18 cellular contexts compared by ENCODE assay signal in the genomic region with DNA sequence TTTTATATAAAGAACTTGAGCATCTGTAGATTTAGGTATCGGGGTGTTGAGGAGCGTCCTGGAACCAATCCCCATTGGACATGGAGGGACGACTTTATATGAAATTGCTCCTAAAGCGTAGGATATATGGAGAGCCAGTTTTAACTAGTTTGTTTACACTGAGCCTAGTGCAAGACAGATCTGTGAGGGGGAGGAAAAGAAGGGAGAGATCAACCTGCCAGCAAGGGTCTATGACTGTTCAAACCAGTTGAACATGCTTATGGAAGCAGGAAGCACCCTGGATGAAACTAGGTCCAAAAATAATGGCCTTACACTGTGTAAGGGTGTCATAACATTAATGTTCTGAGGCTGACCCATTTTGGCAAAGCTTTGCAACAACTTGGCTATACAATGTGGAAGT. TPM values are rescaled to one million over a fixed set of nuclear protein-coding genes. Genes with fewer than 3 reads are reported as not detected.
DNase-seq lines count a peak whose midpoint lies in the region; ATAC-seq, FAIRE-seq and TF ChIP-seq lines count a peak whose summit lies in the region.
"Had no signal": no experiment of that assay in that cellular context is flagged by ENCODE, and none has a peak within 500 bp of the region (broad histone marks: within the 10 kb centered on the region; RNA-seq: fewer than 3 reads in every experiment).

No MANE protein-coding gene starts in this region.

- peak overlapping the region; percentile 21; the same call in 1 of the 2 replicates for H3K4me2 ChIP-seq in K562 (ENCODE audit: insufficient read depth, low read length)
- peak overlapping the region; percentile 61 for H3K4me2 ChIP-seq in hepatocyte

- peaks cover 17% of the 10 kb centered on the region for H3K4me1 Mint-ChIP-seq in nephron progenitor cell
- no peaks in the 10 kb centered on the region for H3K4me1 Mint-ChIP-seq in activated CD4-positive, alpha-beta memory T cell treated with anti-CD3 and anti-CD28 coated beads, Interleukin-2, amount 10 ng/mL, durations not matched to agents 7 days and 5 days

- H3K79me2 ChIP-seq in K562 (ENCODE audit: control insufficient read depth, insufficient read depth, low read length): no peaks in the 10 kb centered on the region
- no peaks in the 10 kb centered on the region for H3K79me2 ChIP-seq in hepatocyte

- H3K27me3 ChIP-seq in K562 (ENCODE audit: control insufficient read depth in 2 of 2, insufficient read depth in 2 of 2, low read length in 2 of 2) (no peaks in the 10 kb centered on the region), hepatocyte (no peaks in the 10 kb centered on the region), upper lobe of right lung (no peaks in the 10 kb centered on the region)

- TF ChIP-seq RAD21 in K562 (CRISPR knock-in tag; conservative IDR thresholded peaks at IDR 0.05 in 1 of 2, IDR thresholded peaks at IDR 0.05 in 1 of 2): no peak

- ATAC-seq in K562 (peak; percentile 42), upper lobe of right lung (no peak), HG03460 (IDR thresholded peaks at IDR 0.05; ENCODE audit: unreplicated experiment) (no peak)

- no peaks in the 10 kb centered on the region for H3K9me2 ChIP-seq in hepatocyte (replicated peaks; ENCODE audit: insufficient read depth)

- WGBS in K562 (ENCODE audit: insufficient coverage, low coverage, missing lambda C conversion rate): 72% methylated on average over 4 of the region's 4 CpGs
- WGBS in hepatocyte (ENCODE audit: low lambda C conversion rate, missing lambda C conversion rate): 56% methylated on average over 4 of the region's 4 CpGs

- H3K4me1 ChIP-seq in K562 (replicated peaks in 1 of 2; ENCODE audit: control insufficient read depth in 2 of 2, insufficient read depth in 2 of 2, low read length in 2 of 2) (peaks cover 7 to 37% of the 10 kb centered on the region in 2 experiments; a peak in 4 of 5 replicates), hepatocyte (ENCODE audit: insufficient read depth) (peaks cover 27% of the 10 kb centered on the region), upper lobe of right lung (peaks cover 29% of the 10 kb centered on the region)

- no peak overlapping the region for H3K9ac ChIP-seq in K562 (ENCODE audit: insufficient read depth in 1 of 2, low read depth in 2 of 2, low read length in 2 of 2)
- H3K9ac ChIP-seq: GM23248 had no signal

- intact Hi-C loops in K562 (cut with micrococcal nuclease): no loop called here
- intact Hi-C loops in upper lobe of right lung (cut with DNase I): no loop called here

- CTCF ChIA-PET in K562 (lab: Yijun Ruan, JAX; ENCODE audit: low intra/inter-chr PET ratio): no interaction called here
- CTCF ChIA-PET in activated CD4-positive, alpha-beta memory T cell treated with anti-CD3 and anti-CD28 coated beads, Interleukin-2, amount 10 ng/mL, durations not matched to agents 7 days and 5 days (lab: Charles Lee): no interaction called here

- peak; percentile 51 for FAIRE-seq in K562 (lab: Jason Lieb, UNC)
- FAIRE-seq: RCC 7860 had no signal

- no peak for TF ChIP-seq POLR2A in K562 (conservative IDR thresholded peaks at IDR 0.05)

- TF ChIP-seq CTCF in K562 (IDR thresholded peaks at IDR 0.05 in 2 of 3, conservative IDR thresholded peaks at IDR 0.05 in 1 of 3; ENCODE audit: insufficient read depth in 2 of 3, low read depth in 1 of 3, low read length in 3 of 3) (no peak), hepatocyte (IDR thresholded peaks at IDR 0.05; ENCODE audit: poor library complexity) (no peak), nephron progenitor cell (IDR thresholded peaks at IDR 0.05) (no peak), upper lobe of right lung (IDR thresholded peaks at IDR 0.05) (no peak)

- peak overlapping the region; percentile 50 for H3K27ac Mint-ChIP-seq in nephron progenitor cell
- H3K27ac Mint-ChIP-seq in activated CD4-positive, alpha-beta memory T cell treated with anti-CD3 and anti-CD28 coated beads, Interleukin-2, amount 10 ng/mL, durations not matched to agents 7 days and 5 days: no peak overlapping the region

- H3K9me3 ChIP-seq in K562 (replicated peaks; ENCODE audit: control insufficient read depth, insufficient read depth, low read depth, low read length): no peaks in the 10 kb centered on the region
- no peaks in the 10 kb centered on the region for H3K9me3 ChIP-seq in hepatocyte (ENCODE audit: low read depth)
- no peaks in the 10 kb centered on the region for H3K9me3 ChIP-seq in upper lobe of right lung

- TF ChIP-seq EP300 in K562 (IDR thresholded peaks at IDR 0.05; ENCODE audit: low read length): no peak

- H3K36me3 Mint-ChIP-seq in nephron progenitor cell (ENCODE audit: low read depth): no peaks in the 10 kb centered on the region
- no peaks in the 10 kb centered on the region for H3K36me3 Mint-ChIP-seq in activated CD4-positive, alpha-beta memory T cell treated with anti-CD3 and anti-CD28 coated beads, Interleukin-2, amount 10 ng/mL, durations not matched to agents 7 days and 5 days (ENCODE audit: low read depth)

- DNase-seq in K562 (ENCODE audit: extremely low read depth in 1 of 4, low spot score in 3 of 4): no peak
- DNase-seq in hepatocyte (ENCODE audit: low spot score): no peak
- no peak for DNase-seq in nephron progenitor cell
- DNase-seq in upper lobe of right lung: no peak
- no peak for DNase-seq in activated CD4-positive, alpha-beta T cell treated with anti-CD3 and anti-CD28 coated beads, Interleukin-2, amount 50 U/mL, for 4 hours
- DNase-seq in activated CD4-positive, alpha-beta memory T cell treated with anti-CD3 and anti-CD28 coated beads, Interleukin-2, amount 10 ng/mL, durations not matched to agents 7 days and 5 days: no peak
- DNase-seq: AML-193, GM23248, HCEC 1CT, NCI-H187, NCI-H2107, NCI-H510A, NCI-H748 treated with DMSO at 0.1 percent for 48 hours, Right ventricle myocardium superior had no signal

- H2AFZ ChIP-seq in K562 (ENCODE audit: low read depth, low read length) (peak overlapping the region; percentile 89), hepatocyte (no peak overlapping the region)
- H2AFZ ChIP-seq: GM23248 had no signal

- no TSS peak for BruUV-seq in K562 (replicated peaks; lab: Mats Ljungman, UMichigan)

- no peak overlapping the region for H3K4me3 Mint-ChIP-seq in nephron progenitor cell
- no peak overlapping the region for H3K4me3 Mint-ChIP-seq in activated CD4-positive, alpha-beta memory T cell treated with anti-CD3 and anti-CD28 coated beads, Interleukin-2, amount 10 ng/mL, durations not matched to agents 7 days and 5 days

- no peaks in the 10 kb centered on the region for H3K36me3 ChIP-seq in K562 (ENCODE audit: control insufficient read depth, insufficient read depth, low read length)
- H3K36me3 ChIP-seq in hepatocyte (replicated peaks; ENCODE audit: insufficient read depth, low read depth): no peaks in the 10 kb centered on the region
- H3K36me3 ChIP-seq in upper lobe of right lung: no peaks in the 10 kb centered on the region

- POLR2A ChIA-PET in K562 (lab: Yijun Ruan, JAX): interaction anchor here (0.7 kb wide), 1 partner anchor 41 kb away, joined by 3 read pairs; no protein-coding TSS in a partner anchor
- POLR2A ChIA-PET in activated CD4-positive, alpha-beta memory T cell treated with anti-CD3 and anti-CD28 coated beads, Interleukin-2, amount 10 ng/mL, durations not matched to agents 7 days and 5 days (lab: Charles Lee): no interaction called here

- H3K4me3 ChIP-seq in K562: no peak overlapping the region
- no peak overlapping the region for H3K4me3 ChIP-seq in hepatocyte
- H3K4me3 ChIP-seq in upper lobe of right lung: no peak overlapping the region
- H3K4me3 ChIP-seq: GM23248 had no signal

- no peaks in the 10 kb centered on the region for H3K9me1 ChIP-seq in K562 (ENCODE audit: control insufficient read depth, insufficient read depth, low read length)

- H3K27me3 Mint-ChIP-seq in nephron progenitor cell (ENCODE audit: low read depth, poor library complexity): peaks cover 3% of the 10 kb centered on the region
- H3K27me3 Mint-ChIP-seq in activated CD4-positive, alpha-beta memory T cell treated with anti-CD3 and anti-CD28 coated beads, Interleukin-2, amount 10 ng/mL, durations not matched to agents 7 days and 5 days: no peaks in the 10 kb centered on the region

- in situ Hi-C loops in K562 (cut with MboI): no loop called here

- H3K27ac ChIP-seq in K562 (ENCODE audit: extremely low read depth, low read depth, low read length) (peak overlapping the region; percentile 79; the same call in 2 of the 3 replicates), hepatocyte (peak overlapping the region; percentile 86), upper lobe of right lung (peak overlapping the region; percentile 74)
- H3K27ac ChIP-seq: C4-2B, GM23248 had no signal

- H3K9me3 Mint-ChIP-seq in nephron progenitor cell: no peaks in the 10 kb centered on the region
- H3K9me3 Mint-ChIP-seq in activated CD4-positive, alpha-beta memory T cell treated with anti-CD3 and anti-CD28 coated beads, Interleukin-2, amount 10 ng/mL, durations not matched to agents 7 days and 5 days: no peaks in the 10 kb centered on the region

- H4K20me1 ChIP-seq in K562 (replicated peaks; ENCODE audit: control insufficient read depth, insufficient read depth, low read length): no peaks in the 10 kb centered on the region
- H4K20me1 ChIP-seq in hepatocyte (ENCODE audit: insufficient read depth, poor library complexity, severe bottlenecking): no peaks in the 10 kb centered on the region

RNA-seq across cellular contexts. Expression of a gene that starts 34.0 kb away (rescaled TPM):
- total RNA-seq in K562 (2011; cell fraction: chromatin; rRNA removed; ENCODE audit: low replicate concordance): 68.8 and 93.7 TPM in 2 replicates
- total RNA-seq in K562 (2011; cell fraction: nucleolus; rRNA removed): 41.2 and 67.8 TPM in 2 replicates
- total RNA-seq in K562 (2011; cell fraction: nucleoplasm; rRNA removed): 71.1 and 83.7 TPM in 2 replicates
- 61.3 and 64.9 TPM in 2 replicates for total RNA-seq in K562 (2014; rRNA removed)
- total RNA-seq in K562 (2014; rRNA removed; fragmentation: Illumina TruSeq; extraction: Trizol): 71.2 and 79.7 TPM in 2 replicates
- total RNA-seq in K562 (2015; rRNA removed; fragmentation: Illumina TruSeq; extraction: Trizol): 87.6 and 95.9 TPM in 2 replicates
- total RNA-seq in K562 (2021): 44.1 and 47.8 TPM in 2 replicates
- polyA plus RNA-seq in K562 (2011; rRNA removed): 29.8 and 53.5 TPM in 2 replicates
- 30.2 and 32.8 TPM in 2 replicates for polyA plus RNA-seq in K562 (2011; cell fraction: cytosol; rRNA removed)
- polyA plus RNA-seq in K562 (2011; cell fraction: nucleus; rRNA removed): 56.2 and 99.4 TPM in 2 replicates
- polyA plus RNA-seq in K562 (2012): 26.8 and 44.9 TPM in 2 replicates
- 60.6 and 65.1 TPM in 2 replicates for polyA plus RNA-seq in K562 (2014; fragmentation: Illumina TruSeq; extraction: Trizol)
- polyA plus RNA-seq in K562 (2014; fragmentation: Nextera tagmentation; extraction: Ambion mirVana): 10 to 100 TPM; 53.3 to 54.9 TPM
- polyA plus RNA-seq in K562 (2014; rRNA removed): 41.0 and 42.2 TPM in 2 replicates
- polyA minus RNA-seq in K562 (2011; rRNA and poly(A)+ RNA removed): 62.5 and 95.5 TPM in 2 replicates
- polyA minus RNA-seq in K562 (2011; cell fraction: cytosol; rRNA and poly(A)+ RNA removed): 15.3 and 44.3 TPM in 2 replicates
- 67.9 and 73.3 TPM in 2 replicates for polyA minus RNA-seq in K562 (2011; cell fraction: nucleus; rRNA and poly(A)+ RNA removed)
- total RNA-seq in hepatocyte: 225 and 261 TPM in 2 replicates
- 153 and 186 TPM in 2 replicates for polyA plus RNA-seq in hepatocyte
- total RNA-seq in upper lobe of right lung: 169 TPM
- total RNA-seq in activated CD4-positive, alpha-beta memory T cell treated with anti-CD3 and anti-CD28 coated beads, Interleukin-2, amount 10 ng/mL, durations not matched to agents 7 days and 5 days: 1 to 10 TPM; 4.4 to 6.0 TPM
- total RNA-seq: GM23248, OCI-LY7 had no signal

RNA-seq across cellular contexts. Expression of a gene that starts 46.7 kb away (rescaled TPM):
- 9.2 and 28.4 TPM in 2 replicates for total RNA-seq in K562 (2011; cell fraction: chromatin; rRNA removed; ENCODE audit: low replicate concordance)
- total RNA-seq in K562 (2011; cell fraction: nucleolus; rRNA removed): 6.0 and 7.0 TPM in 2 replicates
- 10.2 and 10.3 TPM in 2 replicates for total RNA-seq in K562 (2011; cell fraction: nucleoplasm; rRNA removed)
- total RNA-seq in K562 (2014; rRNA removed) (25.1 and 26.9 TPM in 2 replicates), K562 (2014; rRNA removed; fragmentation: Illumina TruSeq; extraction: Trizol) (41.2 and 47.2 TPM in 2 replicates), K562 (2015; rRNA removed; fragmentation: Illumina TruSeq; extraction: Trizol) (40.1 and 40.5 TPM in 2 replicates), K562 (2021) (23.9 and 27.0 TPM in 2 replicates), hepatocyte (64.7 and 66.9 TPM in 2 replicates), upper lobe of right lung (32.3 TPM)
- polyA plus RNA-seq in K562 (2011; rRNA removed) (19.1 and 31.7 TPM in 2 replicates), K562 (2014; fragmentation: Illumina TruSeq; extraction: Trizol) (33.6 and 46.5 TPM in 2 replicates), K562 (2014; fragmentation: Nextera tagmentation; extraction: Ambion mirVana) (10 to 100 TPM; 38.3 to 56.4 TPM), K562 (2014; rRNA removed) (28.4 and 30.3 TPM in 2 replicates), hepatocyte (38.4 and 41.0 TPM in 2 replicates)
- 3.4 and 9.2 TPM in 2 replicates for polyA plus RNA-seq in K562 (2011; cell fraction: cytosol; rRNA removed)
- 5.1 and 7.2 TPM in 2 replicates for polyA plus RNA-seq in K562 (2011; cell fraction: nucleus; rRNA removed)
- polyA plus RNA-seq in K562 (2012): 17.7 and 21.5 TPM in 2 replicates
- 40.6 and 40.8 TPM in 2 replicates for polyA minus RNA-seq in K562 (2011; rRNA and poly(A)+ RNA removed)
- polyA minus RNA-seq in K562 (2011; cell fraction: cytosol; rRNA and poly(A)+ RNA removed): 32.7 and 48.7 TPM in 2 replicates
- polyA minus RNA-seq in K562 (2011; cell fraction: nucleus; rRNA and poly(A)+ RNA removed): 7.0 and 13.2 TPM in 2 replicates
- 10 to 100 TPM; 37.9 to 38.4 TPM for total RNA-seq in activated CD4-positive, alpha-beta memory T cell treated with anti-CD3 and anti-CD28 coated beads, Interleukin-2, amount 10 ng/mL, durations not matched to agents 7 days and 5 days

RNA-seq across cellular contexts. Expression of a gene that starts 59.9 kb away (rescaled TPM):
- 1.1 and 1.5 TPM in 2 replicates for total RNA-seq in K562 (2011; cell fraction: chromatin; rRNA removed; ENCODE audit: low replicate concordance)
- 0.33 and 0.39 TPM in 2 replicates for total RNA-seq in K562 (2011; cell fraction: nucleolus; rRNA removed)
- total RNA-seq in K562 (2011; cell fraction: nucleoplasm; rRNA removed): 1.2 and 1.8 TPM in 2 replicates
- total RNA-seq in K562 (2014; rRNA removed): 0.14 and 0.29 TPM in 2 replicates
- 0.44 and 0.73 TPM in 2 replicates for total RNA-seq in K562 (2014; rRNA removed; fragmentation: Illumina TruSeq; extraction: Trizol)
- 0.51 and 0.68 TPM in 2 replicates for total RNA-seq in K562 (2015; rRNA removed; fragmentation: Illumina TruSeq; extraction: Trizol)
- 0.49 and 0.74 TPM in 2 replicates for total RNA-seq in K562 (2021)
- 0.47 and 0.52 TPM in 2 replicates for polyA plus RNA-seq in K562 (2011; rRNA removed)
- polyA plus RNA-seq in K562 (2011; cell fraction: cytosol; rRNA removed): 0.06 and 0.07 TPM in 2 replicates
- 0.41 and 0.59 TPM in 2 replicates for polyA plus RNA-seq in K562 (2011; cell fraction: nucleus; rRNA removed)
- 0.22 and 0.58 TPM in 2 replicates for polyA plus RNA-seq in K562 (2012)
- polyA plus RNA-seq in K562 (2014; fragmentation: Illumina TruSeq; extraction: Trizol): 0.21 and 0.60 TPM in 2 replicates
- under 1 TPM; 0.27 to 0.39 TPM for polyA plus RNA-seq in K562 (2014; fragmentation: Nextera tagmentation; extraction: Ambion mirVana)
- polyA plus RNA-seq in K562 (2014; rRNA removed): 0.04 and 0.23 TPM in 2 replicates
- 1.2 and 1.6 TPM in 2 replicates for polyA minus RNA-seq in K562 (2011; rRNA and poly(A)+ RNA removed)
- polyA minus RNA-seq in K562 (2011; cell fraction: cytosol; rRNA and poly(A)+ RNA removed): 0.57 TPM in 1 of 2 replicates, not detected in the other
- polyA minus RNA-seq in K562 (2011; cell fraction: nucleus; rRNA and poly(A)+ RNA removed): 0.54 and 1.6 TPM in 2 replicates
- 3.1 and 4.0 TPM in 2 replicates for total RNA-seq in hepatocyte
- polyA plus RNA-seq in hepatocyte: 4.6 and 5.3 TPM in 2 replicates
- total RNA-seq in upper lobe of right lung: 10.7 TPM
- total RNA-seq in activated CD4-positive, alpha-beta memory T cell treated with anti-CD3 and anti-CD28 coated beads, Interleukin-2, amount 10 ng/mL, durations not matched to agents 7 days and 5 days: 1 to 10 TPM; 3.9 to 7.0 TPM

Comparison
In these comparisons a context has a peak if more than half of its experiments do, and no peak if none do; other contexts are left out.
1. RNA of a gene that starts 34.0 kb away (total RNA-seq): 225 to 261 TPM in hepatocyte, 169 TPM in upper lobe of right lung (single experiment) and 41.2 to 95.9 TPM in K562; 4.4 to 6.0 TPM in activated CD4-positive, alpha-beta memory T cell treated with anti-CD3 and anti-CD28 coated beads, Interleukin-2, amount 10 ng/mL, durations not matched to agents 7 days and 5 days; every median in the first group is over 4 times any median in the second.
2. Peak in every context shown above with its lines, with median percentiles within 50 percentile points of each other: H3K27ac ChIP-seq.